Comparison of ENCODE assay signal across 7 cellular contexts in genomic region chr20:36119537-36119936, GRCh38.
"Had no signal": no experiment of that assay in that cellular context is flagged by ENCODE, and none has a peak within 500 bp of the region (broad histone marks: within the 10 kb centered on the region; RNA-seq: fewer than 3 reads in every experiment).

No MANE protein-coding gene starts in this region.

- H3K4me3 Mint-ChIP-seq: GM23338, H9 had no signal

- FAIRE-seq: H1, H54, HTR-8/SVneo, K562 had no signal

- H3K27ac Mint-ChIP-seq: GM23338 had no signal

- H3K9me3 Mint-ChIP-seq: GM23338, H9 had no signal

- H2AFZ ChIP-seq: GM23338 had no signal

- H3K4me3 ChIP-seq: GM23338, K562 had no signal

- ATAC-seq: GM23338, K562 had no signal

- DNase-seq: H9, HCEC 1CT had no signal

- H3K4me2 ChIP-seq: GM23338 had no signal
